8 cellular contexts compared by ENCODE assay signal in the genomic region with DNA sequence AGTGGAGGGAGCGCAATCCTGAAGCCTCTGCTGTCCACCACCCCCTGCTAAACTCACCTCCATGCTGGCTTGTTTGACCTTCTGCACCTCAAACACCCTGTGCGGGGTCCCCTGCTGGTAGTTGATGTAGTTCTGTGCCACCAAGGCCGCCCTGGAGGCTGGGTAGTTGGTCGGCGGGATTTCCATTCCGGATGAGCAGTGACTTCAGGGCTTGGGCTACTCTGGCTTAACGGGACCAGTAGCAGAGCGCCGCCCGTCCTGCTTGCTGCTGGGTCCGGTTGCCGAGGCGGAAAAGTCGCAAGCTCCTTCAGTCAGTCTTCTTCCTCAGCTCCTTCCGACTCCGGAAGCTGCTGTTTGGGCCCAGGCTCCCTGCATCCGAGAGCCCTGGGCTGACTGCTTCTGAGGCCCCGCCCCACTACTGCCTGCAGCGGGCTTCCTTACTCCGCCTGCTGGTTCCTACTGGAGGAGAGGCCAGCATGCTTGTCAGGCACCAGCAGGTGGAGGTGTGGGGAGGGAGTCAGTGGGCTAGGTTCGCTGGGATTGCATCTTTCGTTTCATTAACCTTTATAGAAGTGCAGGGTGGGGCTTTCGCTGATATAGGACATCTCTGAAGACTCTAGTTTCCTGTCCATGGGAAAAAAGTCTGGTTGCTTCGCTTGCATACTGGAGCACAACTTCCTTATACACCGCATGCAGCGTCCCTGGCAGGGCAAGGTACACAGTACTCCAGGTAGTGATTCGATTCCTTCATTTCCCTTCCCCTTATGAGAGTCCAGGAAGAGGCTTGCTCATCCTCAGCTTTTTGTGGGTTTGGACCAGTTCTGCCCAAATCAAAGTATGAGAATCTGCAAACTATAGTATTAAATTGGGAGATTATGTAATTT. TPM values are rescaled to one million over a fixed set of nuclear protein-coding genes. Genes with fewer than 3 reads are reported as not detected.
A peak's percentile ranks its signal among the peaks of the same experiment; 100 is the strongest.
DNase-seq lines count a peak whose midpoint lies in the region; ATAC-seq and TF ChIP-seq lines count a peak whose summit lies in the region.

Gene LXN, minus strand, starts transcription at position 356 of the 884 bp plus-strand sequence. Its CDS starts 170 bp downstream, at position 186.

- DNase-seq in cardiac septum (ENCODE audit: low spot score) (peak; percentile 93), trophoblast cell (peak; percentile 92 to 94), transverse colon (peak; percentile 93)

- peak within 1 kb of the TSS; percentile 62 for H3K27ac ChIP-seq in 22Rv1
- peak within 1 kb of the TSS; percentile 52 for H3K27ac ChIP-seq in SU-DHL-6 (ENCODE audit: low read depth, low read length)
- no peak within 1 kb of the TSS for H3K27ac ChIP-seq in adipose tissue (ENCODE audit: low read depth, low read length)
- no peak within 1 kb of the TSS for H3K27ac ChIP-seq in trophoblast cell (ENCODE audit: low read depth, low read length)
- peak within 1 kb of the TSS; percentile 82 to 91 (median 85) for H3K27ac ChIP-seq in transverse colon

- H2BK5ac ChIP-seq in trophoblast cell (ENCODE audit: low read depth, low read length, poor library complexity): no peak within 1 kb of the TSS

- H3K4me1 ChIP-seq in trophoblast cell (ENCODE audit: control insufficient read depth in 1 of 2, insufficient read depth in 2 of 2, low read length in 2 of 2): peaks cover 0 to 2% of the 10 kb centered on the region in 2 experiments
- H3K4me1 ChIP-seq in transverse colon: peaks cover 0 to 24% (median 7%) of the 10 kb centered on the region in 4 donors

- no peak within 1 kb of the TSS for H2AK5ac ChIP-seq in trophoblast cell (ENCODE audit: low read length)

- intact Hi-C loops in cardiac septum (cut with DNase I) (loop anchor here (5.0 kb wide), 2 partner anchors 55 to 130 kb away; partner anchors contain the start of gene MFSD1), transverse colon (cut with DNase I; ENCODE audit: low total_unique reads) (no loop called here)

- H2AFZ ChIP-seq in SU-DHL-6 (ENCODE audit: low read depth, low read length, severe bottlenecking): peak within 1 kb of the TSS; percentile 38
- peak within 1 kb of the TSS; percentile 48 for H2AFZ ChIP-seq in trophoblast cell (ENCODE audit: insufficient read depth, low read length, poor library complexity)

- TF ChIP-seq CTCF in 22Rv1 (IDR thresholded peaks at IDR 0.05) (peak; percentile 81), SU-DHL-6 (IDR thresholded peaks at IDR 0.05; ENCODE audit: insufficient read depth, low read length, poor library complexity, severe bottlenecking) (peak; percentile 80), transverse colon (IDR thresholded peaks at IDR 0.05) (peak; percentile 51 to 91 (median 58))

- no peak within 1 kb of the TSS for H2BK12ac ChIP-seq in trophoblast cell (ENCODE audit: low read length)

- 3 to 9% (median 8%) methylated on average over 27 of the region's 27 CpGs for WGBS in adipose tissue, 3 donors
- no CpG with 5 or more reads among the region's 27 CpGs for WGBS in trophoblast cell (ENCODE audit: extremely low coverage, insufficient coverage, insufficient read length)
- WGBS in transverse colon (ENCODE audit: low coverage in 1 of 2), 2 donors: 13% methylated on average over 27 of the region's 27 CpGs; no CpG with 5 or more reads in 1 of the 2 donors

- H4K20me1 ChIP-seq in SU-DHL-6 (ENCODE audit: low read depth, low read length): no peaks in the 10 kb centered on the region

- H3K4me2 ChIP-seq in SU-DHL-6 (ENCODE audit: low read depth, low read length, poor library complexity, severe bottlenecking): peak within 1 kb of the TSS; percentile 94
- H3K4me2 ChIP-seq in trophoblast cell (ENCODE audit: low read length): peak within 1 kb of the TSS; percentile 68

- no peaks in the 10 kb centered on the region for H3K9me2 ChIP-seq in SU-DHL-6 (replicated peaks; ENCODE audit: insufficient read depth, low read length)

- H3K79me2 ChIP-seq in SU-DHL-6 (ENCODE audit: insufficient read depth, low read length) (peaks cover 9% of the 10 kb centered on the region; the same call in 1 of the 2 replicates), trophoblast cell (ENCODE audit: control insufficient read depth, insufficient read depth, low read length, poor library complexity) (no peaks in the 10 kb centered on the region)

- H3K9ac ChIP-seq in SU-DHL-6 (ENCODE audit: low read length) (peak within 1 kb of the TSS; percentile 70), trophoblast cell (ENCODE audit: low read length) (peak within 1 kb of the TSS; percentile 55)

- peaks cover 6% of the 10 kb centered on the region for H3F3A ChIP-seq in SU-DHL-6 (ENCODE audit: insufficient read depth)

- H3K36me3 ChIP-seq in SU-DHL-6 (ENCODE audit: low read length) (peaks cover 20% of the 10 kb centered on the region; the same call in 1 of the 2 replicates), trophoblast cell (ENCODE audit: control insufficient read depth in 1 of 2, insufficient read depth in 2 of 2, low read length in 2 of 2) (peaks cover 2 to 6% of the 10 kb centered on the region in 2 experiments), transverse colon (peaks cover 0 to 20% (median 3%) of the 10 kb centered on the region in 4 donors)

- H3K4ac ChIP-seq in trophoblast cell (ENCODE audit: low read depth, low read length): no peak within 1 kb of the TSS

- no peaks in the 10 kb centered on the region for H3K9me3 ChIP-seq in SU-DHL-6 (ENCODE audit: insufficient read depth, low read length)
- H3K9me3 ChIP-seq in trophoblast cell (ENCODE audit: insufficient read depth, low read depth, low read length): no peaks in the 10 kb centered on the region
- no peaks in the 10 kb centered on the region for H3K9me3 ChIP-seq in transverse colon

- peak within 1 kb of the TSS; percentile 8 for H4K91ac ChIP-seq in trophoblast cell (ENCODE audit: low read depth, low read length)

- H3K18ac ChIP-seq in trophoblast cell (ENCODE audit: low read length): no peak within 1 kb of the TSS

- TF ChIP-seq POLR2A in GM18526 (IDR thresholded peaks at IDR 0.05; ENCODE audit: extremely low read depth, insufficient read length) (peak; percentile 70), transverse colon (IDR thresholded peaks at IDR 0.05) (peak; percentile 82)

- H4K8ac ChIP-seq in trophoblast cell (ENCODE audit: low read depth, low read length): peak within 1 kb of the TSS; percentile 80

- no peak within 1 kb of the TSS for H2BK120ac ChIP-seq in trophoblast cell (ENCODE audit: insufficient read depth, low read length, poor library complexity)

- H4K12ac ChIP-seq in trophoblast cell (ENCODE audit: low read depth, low read length): peak within 1 kb of the TSS; percentile 45

- H3K23ac ChIP-seq in trophoblast cell (ENCODE audit: low read length): no peak within 1 kb of the TSS

- no peaks in the 10 kb centered on the region for H3K79me1 ChIP-seq in trophoblast cell (ENCODE audit: low read length)

- in situ Hi-C loops in transverse colon (cut with MboI; ENCODE audit: low pct_ligation_motif_present in 1 of 4, low pct_unique_long_range_greater_than_20kb in 1 of 4, low sequenced_read_pairs in 3 of 4): no loop called here

- ATAC-seq in HG03064 (IDR thresholded peaks at IDR 0.05; ENCODE audit: low read depth, unreplicated experiment): peak; percentile 99

- H3K27me3 ChIP-seq in SU-DHL-6 (ENCODE audit: low read length) (no peaks in the 10 kb centered on the region), trophoblast cell (ENCODE audit: insufficient read depth, low read length) (no peaks in the 10 kb centered on the region), transverse colon (no peaks in the 10 kb centered on the region)

- H3K14ac ChIP-seq in trophoblast cell (ENCODE audit: low read length): peak within 1 kb of the TSS; percentile 29

- no peak for TF ChIP-seq EP300 in transverse colon (IDR thresholded peaks at IDR 0.05; ENCODE audit: low read depth)

- H3K4me3 ChIP-seq in SU-DHL-6 (ENCODE audit: insufficient read depth, low read length, poor library complexity, severe bottlenecking): peak within 1 kb of the TSS; percentile 69
- peak within 1 kb of the TSS; percentile 66 for H3K4me3 ChIP-seq in trophoblast cell (ENCODE audit: low read depth, low read length)
- peak within 1 kb of the TSS; percentile 26 to 56 (median 51) for H3K4me3 ChIP-seq in transverse colon

RNA-seq across cellular contexts. Expression of gene LXN, which starts in this region (rescaled TPM):
- polyA plus RNA-seq in adipose tissue: 10 to 100 TPM; 11.0 to 51.2 (median 22.7) TPM
- total RNA-seq in cardiac septum (3.8 TPM), transverse colon (10 to 100 TPM; 22.2 to 55.8 (median 24.4) TPM)
- polyA plus RNA-seq in trophoblast cell (2013): 7.8 and 8.1 TPM in 2 replicates

Comparison
In these comparisons a context has a peak if more than half of its experiments do, and no peak if none do; other contexts are left out.
1. H3K27ac ChIP-seq: peak in 22Rv1 (single experiment), SU-DHL-6 (single experiment) and transverse colon (4 of 4); none in adipose tissue (single experiment) and trophoblast cell (single experiment).
2. Peak in every context shown above with its lines, with median percentiles within 50 percentile points of each other: CTCF ChIP-seq, H3K4me3 ChIP-seq and DNase-seq.